Comparison of ENCODE assay signal across 1 cellular context in the genomic region with DNA sequence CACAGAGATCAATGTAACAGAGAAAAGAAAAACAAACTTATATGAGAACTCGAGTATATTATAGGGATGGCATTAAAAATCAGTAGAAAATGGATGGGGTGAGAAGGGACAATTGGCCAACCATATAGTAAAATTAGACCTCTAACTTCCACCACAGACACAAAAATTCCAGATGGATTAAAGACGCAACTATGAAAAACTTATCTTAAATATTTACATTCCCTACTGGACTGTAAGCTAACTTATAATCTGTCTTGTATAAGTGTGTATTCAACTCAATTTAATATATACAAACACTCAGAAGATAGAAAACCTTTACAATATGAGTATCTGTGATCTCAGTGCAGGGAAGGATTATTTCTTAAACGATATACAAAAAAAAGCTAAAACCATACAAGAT.
TF ChIP-seq lines count a peak whose summit lies in the region.

No MANE protein-coding gene starts in this region.

TF ChIP-seq in HepG2, 621 proteins besides CTCF, POLR2A, EP300 and RAD21:
- no peak for TF ChIP-seq HMGA1 (CRISPR knock-in tag; conservative IDR thresholded peaks at IDR 0.05)
- no peak for TF ChIP-seq ZNF275 (CRISPR knock-in tag; IDR thresholded peaks at IDR 0.05; ENCODE audit: borderline replicate concordance)
- no peak for TF ChIP-seq ZNF546 (CRISPR knock-in tag; conservative IDR thresholded peaks at IDR 0.05)
- no peak for TF ChIP-seq SIN3A (IDR thresholded peaks at IDR 0.05; ENCODE audit: borderline replicate concordance, low read depth, low read length)
- no peak for TF ChIP-seq RBM22 (optimal IDR thresholded peaks at IDR 0.05; ENCODE audit: low read length)
- no peak for TF ChIP-seq RNF2 (conservative IDR thresholded peaks at IDR 0.05; ENCODE audit: low read depth)
- no peak for TF ChIP-seq ZMAT3 (CRISPR knock-in tag; conservative IDR thresholded peaks at IDR 0.05)
TF ChIP-seq in HepG2: peak in this region for 0.
